8 cellular contexts compared by ENCODE assay signal in the genomic region with DNA sequence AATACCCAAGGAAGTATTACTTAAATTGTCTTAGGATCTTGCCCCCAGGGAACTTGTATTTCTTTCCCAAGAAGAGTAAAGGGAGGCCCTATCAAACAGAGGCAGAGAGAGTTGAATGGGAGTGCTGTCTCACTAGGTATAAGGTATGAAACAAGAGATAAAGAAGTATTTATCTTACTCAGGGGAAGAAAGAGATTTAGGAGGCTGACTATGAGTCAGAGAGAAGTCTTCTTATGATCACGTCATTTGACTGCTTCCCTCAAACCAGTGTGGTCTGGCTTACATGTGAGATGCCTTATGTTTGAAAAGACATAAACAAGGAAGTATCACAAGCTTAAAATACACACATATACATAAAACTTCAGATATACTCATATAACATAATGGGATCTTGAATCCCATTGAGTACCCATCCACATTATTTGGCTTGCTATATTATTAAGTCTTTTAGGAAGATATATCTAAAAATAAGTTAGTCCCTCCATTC. TPM values are rescaled to one million over a fixed set of nuclear protein-coding genes. Genes with fewer than 3 reads are reported as not detected.
DNase-seq lines count a peak whose midpoint lies in the region; ATAC-seq, FAIRE-seq and TF ChIP-seq lines count a peak whose summit lies in the region.

No MANE protein-coding gene starts in this region.

- peak overlapping the region; percentile 94 for H3K27ac Mint-ChIP-seq in activated T-helper 17 cell treated with anti-CD3 and anti-CD28 coated beads, Interleukin-2, amount 50 U/mL, for 72 hours

- DNase-seq in D721Med (ENCODE audit: insufficient read length, low spot score) (no peak), left colon (no peak), occipital lobe (lab: John Stamatoyannopoulos, UW) (no peak), D341Med (ENCODE audit: low spot score) (no peak), cerebellum (ENCODE audit: low spot score) (no peak)

- ATAC-seq in GM21360 (IDR thresholded peaks at IDR 0.05; ENCODE audit: unreplicated experiment) (peak; percentile 58), HG03575 (IDR thresholded peaks at IDR 0.05; ENCODE audit: extremely low read depth, insufficient number of reproducible peaks, low FRiP score, unreplicated experiment) (peak; percentile 29), left colon (peak; percentile 20)
- ATAC-seq in activated T-helper 17 cell treated with anti-CD3 and anti-CD28 coated beads, Interleukin-2, amount 50 U/mL, for 72 hours (replicated peaks) = peak; percentile 84

- H3K36me3 Mint-ChIP-seq in activated T-helper 17 cell treated with anti-CD3 and anti-CD28 coated beads, Interleukin-2, amount 50 U/mL, for 72 hours (ENCODE audit: low read depth) = peaks cover 5% of the 10 kb centered on the region

- H3K9me3 Mint-ChIP-seq in activated T-helper 17 cell treated with anti-CD3 and anti-CD28 coated beads, Interleukin-2, amount 50 U/mL, for 72 hours = no peaks in the 10 kb centered on the region

- H3K4me1 Mint-ChIP-seq in activated T-helper 17 cell treated with anti-CD3 and anti-CD28 coated beads, Interleukin-2, amount 50 U/mL, for 72 hours = peaks cover 47% of the 10 kb centered on the region

- peak overlapping the region; percentile 79 for H3K4me3 Mint-ChIP-seq in activated T-helper 17 cell treated with anti-CD3 and anti-CD28 coated beads, Interleukin-2, amount 50 U/mL, for 72 hours

- no peak for TF ChIP-seq CTCF in D721Med (IDR thresholded peaks at IDR 0.05; ENCODE audit: insufficient read depth, missing control alignments)

- FAIRE-seq in D721Med (lab: Jason Lieb, UNC) = peak; percentile 32

- no peaks in the 10 kb centered on the region for H3K27me3 Mint-ChIP-seq in activated T-helper 17 cell treated with anti-CD3 and anti-CD28 coated beads, Interleukin-2, amount 50 U/mL, for 72 hours

- intact Hi-C loops in left colon (cut with DNase I, micrococcal nuclease) = no loop called here

RNA-seq across cellular contexts. Expression of gene DUSP10, which starts 29.6 kb away (rescaled TPM):
- 10 to 100 TPM in 1 of 2 donors, 1 to 10 TPM in 1; 8.2 to 11.7 TPM for total RNA-seq in activated T-helper 17 cell treated with anti-CD3 and anti-CD28 coated beads, Interleukin-2, amount 50 U/mL, for 72 hours
- total RNA-seq in left colon = 1 to 10 TPM; 3.3 to 5.2 TPM
- 5.3 TPM for total RNA-seq in occipital lobe
- total RNA-seq in cerebellum = 4.4 TPM

Comparison
In these comparisons a context has a peak if more than half of its experiments do, and no peak if none do; other contexts are left out.
1. ATAC-seq: peak in every context shown above with its lines; median percentile 84 in activated T-helper 17 cell treated with anti-CD3 and anti-CD28 coated beads, Interleukin-2, amount 50 U/mL, for 72 hours; 58 in GM21360; 29 in HG03575; 20 in left colon.